Comparison of ENCODE assay signal across 22 cellular contexts in genomic region chr10:77879065-77879464, GRCh38. TPM values are rescaled to one million over a fixed set of nuclear protein-coding genes. Genes with fewer than 3 reads are reported as not detected.
A peak's percentile ranks its signal among the peaks of the same experiment; 100 is the strongest.
DNase-seq lines count a peak whose midpoint lies in the region; ATAC-seq and TF ChIP-seq lines count a peak whose summit lies in the region.
"Had no signal": no experiment of that assay in that cellular context is flagged by ENCODE, and none has a peak within 500 bp of the region (broad histone marks: within the 10 kb centered on the region; RNA-seq: fewer than 3 reads in every experiment).

No MANE protein-coding gene starts in this region.

- peak overlapping the region; percentile 18 for H3K27ac Mint-ChIP-seq in activated naive CD8-positive, alpha-beta T cell treated with anti-CD3 and anti-CD28 coated beads, Interleukin-2, amount 10 ng/mL, durations not matched to agents 7 days and 5 days
- H3K27ac Mint-ChIP-seq in activated naive CD8-positive, alpha-beta T cell treated with anti-CD3 and anti-CD28 coated beads for 36 hours: no peak overlapping the region
- H3K27ac Mint-ChIP-seq in brain: peak overlapping the region; percentile 61 to 93 (median 87)
- H3K27ac Mint-ChIP-seq: activated CD4-positive, alpha-beta T cell treated with anti-CD3 and anti-CD28 coated beads, Interleukin-2, amount 10 ng/mL, durations not matched to agents 7 days and 5 days had no signal

- H3K27me3 ChIP-seq in mesendoderm (ENCODE audit: insufficient read depth, low read length, poor library complexity) (no peaks in the 10 kb centered on the region), stomach smooth muscle (ENCODE audit: control insufficient read depth in 1 of 2, insufficient read depth in 2 of 2, low read length in 2 of 2) (no peaks in the 10 kb centered on the region)
- H3K27me3 ChIP-seq: esophagus squamous epithelium had no signal

- H3K9me3 ChIP-seq in stomach smooth muscle (ENCODE audit: control insufficient read depth in 2 of 2, low read length in 2 of 2): no peaks in the 10 kb centered on the region
- H3K9me3 ChIP-seq: esophagus squamous epithelium had no signal

- H2BK120ac ChIP-seq in mesendoderm (ENCODE audit: low read depth, low read length): no peak overlapping the region

- no peaks in the 10 kb centered on the region for H3K36me3 ChIP-seq in mesendoderm (ENCODE audit: control insufficient read depth, insufficient read depth, low read length)
- peaks cover 0 to 2% of the 10 kb centered on the region in 2 donors for H3K36me3 ChIP-seq in stomach smooth muscle (ENCODE audit: control insufficient read depth in 2 of 2, insufficient read depth in 2 of 2, low read length in 2 of 2)
- H3K36me3 ChIP-seq: esophagus squamous epithelium had no signal

- H4K8ac ChIP-seq in mesendoderm (ENCODE audit: low read depth, low read length): no peak overlapping the region

- peaks cover 1% of the 10 kb centered on the region for H3K36me3 Mint-ChIP-seq in activated naive CD8-positive, alpha-beta T cell treated with anti-CD3 and anti-CD28 coated beads, Interleukin-2, amount 10 ng/mL, durations not matched to agents 7 days and 5 days
- H3K36me3 Mint-ChIP-seq in activated naive CD8-positive, alpha-beta T cell treated with anti-CD3 and anti-CD28 coated beads for 36 hours: no peaks in the 10 kb centered on the region
- peaks cover 14% of the 10 kb centered on the region for H3K36me3 Mint-ChIP-seq in brain

- peak overlapping the region; percentile 31 for H2AK5ac ChIP-seq in mesendoderm (ENCODE audit: low read length)

- POLR2A ChIA-PET in activated naive CD8-positive, alpha-beta T cell treated with anti-CD3 and anti-CD28 coated beads, Interleukin-2, amount 10 ng/mL, durations not matched to agents 7 days and 5 days (lab: Charles Lee): no interaction called here

- no peaks in the 10 kb centered on the region for H3K9me3 Mint-ChIP-seq in activated naive CD8-positive, alpha-beta T cell treated with anti-CD3 and anti-CD28 coated beads, Interleukin-2, amount 10 ng/mL, durations not matched to agents 7 days and 5 days
- H3K9me3 Mint-ChIP-seq in activated naive CD8-positive, alpha-beta T cell treated with anti-CD3 and anti-CD28 coated beads for 36 hours: no peaks in the 10 kb centered on the region
- H3K9me3 Mint-ChIP-seq in brain: no peaks in the 10 kb centered on the region
- H3K9me3 Mint-ChIP-seq: activated CD4-positive, alpha-beta T cell treated with anti-CD3 and anti-CD28 coated beads, Interleukin-2, amount 10 ng/mL, durations not matched to agents 7 days and 5 days had no signal

- H3K79me1 ChIP-seq in mesendoderm (ENCODE audit: low read length): peaks cover 23% of the 10 kb centered on the region

- no peak for DNase-seq in activated naive CD8-positive, alpha-beta T cell treated with anti-CD3 and anti-CD28 coated beads, Interleukin-2, amount 10 ng/mL, durations not matched to agents 7 days and 5 days
- DNase-seq in activated naive CD8-positive, alpha-beta T cell treated with anti-CD3 and anti-CD28 coated beads for 36 hours: no peak
- DNase-seq in mesendoderm (no peak), occipital lobe (lab: John Stamatoyannopoulos, UW) (no peak)
- DNase-seq: 8988T; activated CD4-positive, alpha-beta T cell treated with anti-CD3 and anti-CD28 coated beads, Interleukin-2, amount 10 ng/mL, durations not matched to agents 7 days and 5 days; activated CD8-positive, alpha-beta memory T cell treated with anti-CD3 and anti-CD28 coated beads, Interleukin-2, amount 50 U/mL, for 48 hours; activated gamma-delta T cell; amniotic stem cell; EL; esophagus squamous epithelium; KG1; MV-4-11; NCI-H187; NCI-H774; stimulated activated CD4-positive, alpha-beta T cell treated with anti-CD3 and anti-CD28 coated beads, Interleukin-12 subunit alpha, Interleukin-12 subunit beta, amount 100 ng/mL, for 4 hours had no signal

- peak overlapping the region; percentile 80 for H3K27ac ChIP-seq in mesendoderm (ENCODE audit: low read depth, low read length)
- H3K27ac ChIP-seq in stomach smooth muscle (ENCODE audit: low read length): peak overlapping the region; percentile 71

- H3K4me3 Mint-ChIP-seq in activated naive CD8-positive, alpha-beta T cell treated with anti-CD3 and anti-CD28 coated beads, Interleukin-2, amount 10 ng/mL, durations not matched to agents 7 days and 5 days: no peak overlapping the region
- no peak overlapping the region for H3K4me3 Mint-ChIP-seq in activated naive CD8-positive, alpha-beta T cell treated with anti-CD3 and anti-CD28 coated beads for 36 hours
- H3K4me3 Mint-ChIP-seq in brain: no peak overlapping the region
- H3K4me3 Mint-ChIP-seq: activated CD4-positive, alpha-beta T cell treated with anti-CD3 and anti-CD28 coated beads, Interleukin-2, amount 10 ng/mL, durations not matched to agents 7 days and 5 days had no signal

- peaks cover 14% of the 10 kb centered on the region for H3K4me1 Mint-ChIP-seq in activated naive CD8-positive, alpha-beta T cell treated with anti-CD3 and anti-CD28 coated beads, Interleukin-2, amount 10 ng/mL, durations not matched to agents 7 days and 5 days
- peaks cover 11% of the 10 kb centered on the region for H3K4me1 Mint-ChIP-seq in activated naive CD8-positive, alpha-beta T cell treated with anti-CD3 and anti-CD28 coated beads for 36 hours
- H3K4me1 Mint-ChIP-seq in brain: peaks cover 54% of the 10 kb centered on the region

- H3K9ac ChIP-seq in mesendoderm (ENCODE audit: low read length): peak overlapping the region; percentile 61
- no peak overlapping the region for H3K9ac ChIP-seq in stomach smooth muscle (ENCODE audit: low read length in 2 of 2)

- H3K4me1 ChIP-seq in mesendoderm (ENCODE audit: control insufficient read depth, low read depth, low read length): peaks cover 36% of the 10 kb centered on the region
- H3K4me1 ChIP-seq in stomach smooth muscle (ENCODE audit: control insufficient read depth, insufficient read depth, low read length): peaks cover 42% of the 10 kb centered on the region

- WGBS in mesendoderm (ENCODE audit: extremely low coverage, insufficient coverage, low lambda C conversion rate): no CpG with 5 or more reads among the region's 4 CpGs

- H3K18ac ChIP-seq in mesendoderm (ENCODE audit: low read length): peak overlapping the region; percentile 24

- peaks cover 64% of the 10 kb centered on the region for H3K79me2 ChIP-seq in mesendoderm (ENCODE audit: control insufficient read depth, insufficient read depth, low read length)

- H4K5ac ChIP-seq in mesendoderm (ENCODE audit: low read length): no peak overlapping the region

- peak overlapping the region; percentile 93 for H3K4ac ChIP-seq in mesendoderm (ENCODE audit: low read depth, low read length)

- TF ChIP-seq CTCF in brain (conservative IDR thresholded peaks at IDR 0.05): no peak

- no peak for ATAC-seq in activated naive CD8-positive, alpha-beta T cell treated with anti-CD3 and anti-CD28 coated beads, Interleukin-2, amount 10 ng/mL, durations not matched to agents 7 days and 5 days (ENCODE audit: low read depth)
- ATAC-seq in HG03039 (IDR thresholded peaks at IDR 0.05; ENCODE audit: unreplicated experiment) (no peak), GM19328 (IDR thresholded peaks at IDR 0.05; ENCODE audit: unreplicated experiment) (no peak)
- ATAC-seq: left lobe of liver, Right ventricle myocardium inferior had no signal

- peaks cover 6% of the 10 kb centered on the region for H3K27me3 Mint-ChIP-seq in activated naive CD8-positive, alpha-beta T cell treated with anti-CD3 and anti-CD28 coated beads, Interleukin-2, amount 10 ng/mL, durations not matched to agents 7 days and 5 days
- no peaks in the 10 kb centered on the region for H3K27me3 Mint-ChIP-seq in activated naive CD8-positive, alpha-beta T cell treated with anti-CD3 and anti-CD28 coated beads for 36 hours
- no peaks in the 10 kb centered on the region for H3K27me3 Mint-ChIP-seq in brain
- H3K27me3 Mint-ChIP-seq: activated CD4-positive, alpha-beta T cell treated with anti-CD3 and anti-CD28 coated beads, Interleukin-2, amount 10 ng/mL, durations not matched to agents 7 days and 5 days had no signal

- H2BK15ac ChIP-seq in mesendoderm (replicated peaks; ENCODE audit: low read depth): no peak overlapping the region

- peak overlapping the region; percentile 96 for H2BK5ac ChIP-seq in mesendoderm (ENCODE audit: low read length)

- H3K56ac ChIP-seq in mesendoderm (ENCODE audit: low read length): peak overlapping the region; percentile 86

- no peak overlapping the region for H3K23ac ChIP-seq in mesendoderm (ENCODE audit: low read length)

- no peak overlapping the region for H3K4me2 ChIP-seq in mesendoderm (ENCODE audit: low read length)

- H3K4me3 ChIP-seq in mesendoderm (ENCODE audit: low read length): no peak overlapping the region
- no peak overlapping the region for H3K4me3 ChIP-seq in stomach smooth muscle (ENCODE audit: low read length in 2 of 2)
- H3K4me3 ChIP-seq: esophagus squamous epithelium had no signal

RNA-seq across cellular contexts. Expression of gene DLG5, which starts 47.5 kb away (rescaled TPM):
- 1 to 10 TPM; 4.8 to 5.0 TPM for total RNA-seq in activated naive CD8-positive, alpha-beta T cell treated with anti-CD3 and anti-CD28 coated beads, Interleukin-2, amount 10 ng/mL, durations not matched to agents 7 days and 5 days
- 1 to 10 TPM; 1.6 to 2.1 TPM for total RNA-seq in activated naive CD8-positive, alpha-beta T cell treated with anti-CD3 and anti-CD28 coated beads for 36 hours
- 20.7 TPM for polyA plus RNA-seq in brain (ENCODE audit: insufficient read depth, low read depth, low replicate concordance)
- 58.5 TPM for polyA plus RNA-seq in mesendoderm (2013, experiment 1 of 2)
- 57.0 TPM for polyA plus RNA-seq in mesendoderm (2013, experiment 2 of 2)
- 34.0 TPM for total RNA-seq in occipital lobe
